Comparison of ENCODE assay signal across 23 cellular contexts in genomic region chr1:36732038-36732402, GRCh38.
"Had no signal": no experiment of that assay in that cellular context is flagged by ENCODE, and none has a peak within 500 bp of the region (broad histone marks: within the 10 kb centered on the region; RNA-seq: fewer than 3 reads in every experiment).

No MANE protein-coding gene starts in this region.

- ATAC-seq: Right ventricle myocardium inferior, SK-N-SH treated with all-trans-retinoic acid at 6 μM for 48 hours had no signal

- DNase-seq: IMR-90, Kasumi-1, NCI-H1092, NCI-H1105 treated with DMSO at 0.1 percent for 48 hours, NCI-H1417 treated with DMSO at 0.1 percent for 48 hours, NCI-H146, NCI-H1694 treated with DMSO at 0.1 percent for 48 hours, NCI-H1930, NCI-H2081, NCI-H2107, NCI-H2227 treated with DMSO at 0.1 percent for 48 hours, NCI-H446, NCI-H524 treated with DMSO at 0.1 percent for 48 hours, NCI-H69, NCI-H774, PC-9, SHP77 treated with DMSO at 0.1 percent for 48 hours, SJCRH30 had no signal

- H3K27ac ChIP-seq: KMS-11, PC-9, Peyer's patch, SJCRH30 had no signal

- H3K4me1 ChIP-seq: Peyer's patch, SJCRH30 had no signal

- H2AFZ ChIP-seq: PC-9 had no signal

- FAIRE-seq: HepG2 had no signal

- H3K4me3 ChIP-seq: PC-9, Peyer's patch, SJCRH30 had no signal

- H3K9ac ChIP-seq: KMS-11 had no signal

- H3K4me2 ChIP-seq: KMS-11, PC-9 had no signal

- H3K9me3 ChIP-seq: Peyer's patch, SJCRH30 had no signal

- H3K27me3 ChIP-seq: Peyer's patch had no signal

- H3K36me3 ChIP-seq: Peyer's patch, SJCRH30 had no signal
